Comparison of ENCODE assay signal across 1 cellular context in genomic region chr22:38504731-38505594, GRCh38.
TF ChIP-seq lines count a peak whose summit lies in the region.

No MANE protein-coding gene starts in this region.

TF ChIP-seq in HepG2, 621 proteins besides CTCF, POLR2A, EP300 and RAD21 (continues in another document):
- TF ChIP-seq SETDB1 (CRISPR knock-in tag; IDR thresholded peaks at IDR 0.05; ENCODE audit: borderline replicate concordance): no peak
- TF ChIP-seq ZNF616 (CRISPR knock-in tag; IDR thresholded peaks at IDR 0.05; ENCODE audit: low read depth): no peak
- peak; percentile 67; the same call in 1 of the 2 replicates for TF ChIP-seq ZMYM3 (CRISPR knock-in tag; IDR thresholded peaks at IDR 0.05)
- no peak for TF ChIP-seq CENPT (CRISPR knock-in tag; IDR thresholded peaks at IDR 0.05; ENCODE audit: low read depth)
- TF ChIP-seq POLR2AphosphoS2 (IDR thresholded peaks at IDR 0.05; ENCODE audit: low read depth, low read length): peak; percentile 36; the same call in 1 of the 2 replicates
- TF ChIP-seq FOXC1 (CRISPR knock-in tag; IDR thresholded peaks at IDR 0.05; ENCODE audit: borderline replicate concordance): no peak
- 0 out of 2 replicates have a peak, but pooled peaks have one; percentile 6 for TF ChIP-seq ELF4 (CRISPR knock-in tag; IDR thresholded peaks at IDR 0.05; ENCODE audit: borderline replicate concordance)
- peak; percentile 38 for TF ChIP-seq YY1 (IDR thresholded peaks at IDR 0.05; ENCODE audit: insufficient read depth, insufficient replicate concordance, low read depth, low read length)
- no peak for TF ChIP-seq GABPA (IDR thresholded peaks at IDR 0.05; ENCODE audit: low read depth, low read length)
- no peak for TF ChIP-seq GABPA (CRISPR knock-in tag; IDR thresholded peaks at IDR 0.05; ENCODE audit: low read depth)
- TF ChIP-seq HOXA3 (CRISPR knock-in tag; IDR thresholded peaks at IDR 0.05): peak; percentile 47; the same call in 1 of the 2 replicates
- TF ChIP-seq HDAC1 (CRISPR knock-in tag; IDR thresholded peaks at IDR 0.05): peak; percentile 57; the same call in 1 of the 2 replicates
- no peak for TF ChIP-seq ZFX (CRISPR knock-in tag; IDR thresholded peaks at IDR 0.05; ENCODE audit: low read depth)
- no peak for TF ChIP-seq JDP2 (CRISPR knock-in tag; IDR thresholded peaks at IDR 0.05; ENCODE audit: borderline replicate concordance)
- no peak for TF ChIP-seq MTA1 (CRISPR knock-in tag; IDR thresholded peaks at IDR 0.05; ENCODE audit: borderline replicate concordance)
- TF ChIP-seq ISX (CRISPR knock-in tag; conservative IDR thresholded peaks at IDR 0.05): no peak
- TF ChIP-seq, protein P1, sequence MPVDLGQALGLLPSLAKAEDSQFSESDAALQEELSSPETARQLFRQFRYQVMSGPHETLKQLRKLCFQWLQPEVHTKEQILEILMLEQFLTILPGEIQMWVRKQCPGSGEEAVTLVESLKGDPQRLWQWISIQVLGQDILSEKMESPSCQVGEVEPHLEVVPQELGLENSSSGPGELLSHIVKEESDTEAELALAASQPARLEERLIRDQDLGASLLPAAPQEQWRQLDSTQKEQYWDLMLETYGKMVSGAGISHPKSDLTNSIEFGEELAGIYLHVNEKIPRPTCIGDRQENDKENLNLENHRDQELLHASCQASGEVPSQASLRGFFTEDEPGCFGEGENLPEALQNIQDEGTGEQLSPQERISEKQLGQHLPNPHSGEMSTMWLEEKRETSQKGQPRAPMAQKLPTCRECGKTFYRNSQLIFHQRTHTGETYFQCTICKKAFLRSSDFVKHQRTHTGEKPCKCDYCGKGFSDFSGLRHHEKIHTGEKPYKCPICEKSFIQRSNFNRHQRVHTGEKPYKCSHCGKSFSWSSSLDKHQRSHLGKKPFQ (CRISPR knock-in tag; IDR thresholded peaks at IDR 0.05; ENCODE audit: insufficient replicate concordance): no peak
- no peak for TF ChIP-seq ZSCAN22 (CRISPR knock-in tag; IDR thresholded peaks at IDR 0.05)
- TF ChIP-seq SALL1 (CRISPR knock-in tag; IDR thresholded peaks at IDR 0.05): peak; percentile 36; the same call in 1 of the 2 replicates
- TF ChIP-seq, protein P2, sequence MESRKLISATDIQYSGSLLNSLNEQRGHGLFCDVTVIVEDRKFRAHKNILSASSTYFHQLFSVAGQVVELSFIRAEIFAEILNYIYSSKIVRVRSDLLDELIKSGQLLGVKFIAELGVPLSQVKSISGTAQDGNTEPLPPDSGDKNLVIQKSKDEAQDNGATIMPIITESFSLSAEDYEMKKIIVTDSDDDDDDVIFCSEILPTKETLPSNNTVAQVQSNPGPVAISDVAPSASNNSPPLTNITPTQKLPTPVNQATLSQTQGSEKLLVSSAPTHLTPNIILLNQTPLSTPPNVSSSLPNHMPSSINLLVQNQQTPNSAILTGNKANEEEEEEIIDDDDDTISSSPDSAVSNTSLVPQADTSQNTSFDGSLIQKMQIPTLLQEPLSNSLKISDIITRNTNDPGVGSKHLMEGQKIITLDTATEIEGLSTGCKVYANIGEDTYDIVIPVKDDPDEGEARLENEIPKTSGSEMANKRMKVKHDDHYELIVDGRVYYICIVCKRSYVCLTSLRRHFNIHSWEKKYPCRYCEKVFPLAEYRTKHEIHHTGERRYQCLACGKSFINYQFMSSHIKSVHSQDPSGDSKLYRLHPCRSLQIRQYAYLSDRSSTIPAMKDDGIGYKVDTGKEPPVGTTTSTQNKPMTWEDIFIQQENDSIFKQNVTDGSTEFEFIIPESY (CRISPR knock-in tag; IDR thresholded peaks at IDR 0.05): no peak
- no peak for TF ChIP-seq ZFP62 (CRISPR knock-in tag; IDR thresholded peaks at IDR 0.05)
- no peak for TF ChIP-seq SP140L (CRISPR knock-in tag; IDR thresholded peaks at IDR 0.05; ENCODE audit: borderline replicate concordance)
- TF ChIP-seq ZNF770 (CRISPR knock-in tag; IDR thresholded peaks at IDR 0.05): peak; percentile 67; the same call in 1 of the 2 replicates
- TF ChIP-seq ZNF230 (CRISPR knock-in tag; IDR thresholded peaks at IDR 0.05): 0 out of 2 replicates have a peak, but pooled peaks have one; percentile 22
- TF ChIP-seq, protein P3, sequence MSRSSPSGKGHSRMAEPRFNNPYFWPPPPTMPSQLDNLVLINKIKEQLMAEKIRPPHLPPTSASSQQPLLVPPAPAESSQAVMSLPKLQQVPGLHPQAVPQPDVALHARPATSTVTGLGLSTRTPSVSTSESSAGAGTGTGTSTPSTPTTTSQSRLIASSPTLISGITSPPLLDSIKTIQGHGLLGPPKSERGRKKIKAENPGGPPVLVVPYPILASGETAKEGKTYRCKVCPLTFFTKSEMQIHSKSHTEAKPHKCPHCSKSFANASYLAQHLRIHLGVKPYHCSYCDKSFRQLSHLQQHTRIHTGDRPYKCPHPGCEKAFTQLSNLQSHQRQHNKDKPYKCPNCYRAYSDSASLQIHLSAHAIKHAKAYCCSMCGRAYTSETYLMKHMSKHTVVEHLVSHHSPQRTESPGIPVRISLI (CRISPR knock-in tag; IDR thresholded peaks at IDR 0.05; ENCODE audit: borderline replicate concordance): no peak
- TF ChIP-seq, protein P4, sequence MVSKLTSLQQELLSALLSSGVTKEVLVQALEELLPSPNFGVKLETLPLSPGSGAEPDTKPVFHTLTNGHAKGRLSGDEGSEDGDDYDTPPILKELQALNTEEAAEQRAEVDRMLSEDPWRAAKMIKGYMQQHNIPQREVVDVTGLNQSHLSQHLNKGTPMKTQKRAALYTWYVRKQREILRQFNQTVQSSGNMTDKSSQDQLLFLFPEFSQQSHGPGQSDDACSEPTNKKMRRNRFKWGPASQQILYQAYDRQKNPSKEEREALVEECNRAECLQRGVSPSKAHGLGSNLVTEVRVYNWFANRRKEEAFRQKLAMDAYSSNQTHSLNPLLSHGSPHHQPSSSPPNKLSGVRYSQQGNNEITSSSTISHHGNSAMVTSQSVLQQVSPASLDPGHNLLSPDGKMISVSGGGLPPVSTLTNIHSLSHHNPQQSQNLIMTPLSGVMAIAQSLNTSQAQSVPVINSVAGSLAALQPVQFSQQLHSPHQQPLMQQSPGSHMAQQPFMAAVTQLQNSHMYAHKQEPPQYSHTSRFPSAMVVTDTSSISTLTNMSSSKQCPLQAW (CRISPR knock-in tag; IDR thresholded peaks at IDR 0.05): 0 out of 2 replicates have a peak, but pooled peaks have one; percentile 36
- TF ChIP-seq CHD4 (IDR thresholded peaks at IDR 0.05; ENCODE audit: borderline replicate concordance, low read length): peak; percentile 68; the same call in 1 of the 2 replicates
- TF ChIP-seq TCF12 (IDR thresholded peaks at IDR 0.05): no peak
- no peak for TF ChIP-seq TCF12 (CRISPR knock-in tag; IDR thresholded peaks at IDR 0.05)
- TF ChIP-seq SMAD1 (CRISPR knock-in tag; IDR thresholded peaks at IDR 0.05; ENCODE audit: borderline replicate concordance, low read depth): no peak
- TF ChIP-seq, protein P5, sequence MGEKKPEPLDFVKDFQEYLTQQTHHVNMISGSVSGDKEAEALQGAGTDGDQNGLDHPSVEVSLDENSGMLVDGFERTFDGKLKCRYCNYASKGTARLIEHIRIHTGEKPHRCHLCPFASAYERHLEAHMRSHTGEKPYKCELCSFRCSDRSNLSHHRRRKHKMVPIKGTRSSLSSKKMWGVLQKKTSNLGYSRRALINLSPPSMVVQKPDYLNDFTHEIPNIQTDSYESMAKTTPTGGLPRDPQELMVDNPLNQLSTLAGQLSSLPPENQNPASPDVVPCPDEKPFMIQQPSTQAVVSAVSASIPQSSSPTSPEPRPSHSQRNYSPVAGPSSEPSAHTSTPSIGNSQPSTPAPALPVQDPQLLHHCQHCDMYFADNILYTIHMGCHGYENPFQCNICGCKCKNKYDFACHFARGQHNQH (CRISPR knock-in tag; IDR thresholded peaks at IDR 0.05): no peak
- TF ChIP-seq ELF1 (CRISPR knock-in tag; IDR thresholded peaks at IDR 0.05): peak; percentile 29; the same call in 1 of the 2 replicates
- no peak for TF ChIP-seq ZNF776 (CRISPR knock-in tag; IDR thresholded peaks at IDR 0.05)
- peak; percentile 25; the same call in 1 of the 2 replicates for TF ChIP-seq ZNF121 (CRISPR knock-in tag; IDR thresholded peaks at IDR 0.05)
- TF ChIP-seq SMAD3 (CRISPR knock-in tag; IDR thresholded peaks at IDR 0.05): 0 out of 2 replicates have a peak, but pooled peaks have one; percentile 33
- no peak for TF ChIP-seq ZNF788 (CRISPR knock-in tag; IDR thresholded peaks at IDR 0.05; ENCODE audit: borderline replicate concordance)
- TF ChIP-seq, protein P6, sequence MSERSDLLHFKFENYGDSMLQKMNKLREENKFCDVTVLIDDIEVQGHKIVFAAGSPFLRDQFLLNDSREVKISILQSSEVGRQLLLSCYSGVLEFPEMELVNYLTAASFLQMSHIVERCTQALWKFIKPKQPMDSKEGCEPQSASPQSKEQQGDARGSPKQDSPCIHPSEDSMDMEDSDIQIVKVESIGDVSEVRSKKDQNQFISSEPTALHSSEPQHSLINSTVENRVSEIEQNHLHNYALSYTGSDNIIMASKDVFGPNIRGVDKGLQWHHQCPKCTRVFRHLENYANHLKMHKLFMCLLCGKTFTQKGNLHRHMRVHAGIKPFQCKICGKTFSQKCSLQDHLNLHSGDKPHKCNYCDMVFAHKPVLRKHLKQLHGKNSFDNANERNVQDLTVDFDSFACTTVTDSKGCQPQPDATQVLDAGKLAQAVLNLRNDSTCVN (CRISPR knock-in tag; IDR thresholded peaks at IDR 0.05; ENCODE audit: borderline replicate concordance): 0 out of 2 replicates have a peak, but pooled peaks have one; percentile 35
- TF ChIP-seq ZNF263 (CRISPR knock-in tag; IDR thresholded peaks at IDR 0.05): no peak
- TF ChIP-seq HDAC2 (CRISPR knock-in tag; IDR thresholded peaks at IDR 0.05): peak; percentile 20; the same call in 1 of the 2 replicates
- TF ChIP-seq ZNF577 (CRISPR knock-in tag; IDR thresholded peaks at IDR 0.05; ENCODE audit: borderline replicate concordance, low read depth): no peak
- no peak for TF ChIP-seq ZNF317 (CRISPR knock-in tag; IDR thresholded peaks at IDR 0.05)
- peak; percentile 42; the same call in 1 of the 2 replicates for TF ChIP-seq TBX2 (CRISPR knock-in tag; IDR thresholded peaks at IDR 0.05; ENCODE audit: borderline replicate concordance)
- TF ChIP-seq PTBP1 (IDR thresholded peaks at IDR 0.05; ENCODE audit: low read depth, low read length, poor library complexity, severe bottlenecking): no peak
- TF ChIP-seq, protein P7, sequence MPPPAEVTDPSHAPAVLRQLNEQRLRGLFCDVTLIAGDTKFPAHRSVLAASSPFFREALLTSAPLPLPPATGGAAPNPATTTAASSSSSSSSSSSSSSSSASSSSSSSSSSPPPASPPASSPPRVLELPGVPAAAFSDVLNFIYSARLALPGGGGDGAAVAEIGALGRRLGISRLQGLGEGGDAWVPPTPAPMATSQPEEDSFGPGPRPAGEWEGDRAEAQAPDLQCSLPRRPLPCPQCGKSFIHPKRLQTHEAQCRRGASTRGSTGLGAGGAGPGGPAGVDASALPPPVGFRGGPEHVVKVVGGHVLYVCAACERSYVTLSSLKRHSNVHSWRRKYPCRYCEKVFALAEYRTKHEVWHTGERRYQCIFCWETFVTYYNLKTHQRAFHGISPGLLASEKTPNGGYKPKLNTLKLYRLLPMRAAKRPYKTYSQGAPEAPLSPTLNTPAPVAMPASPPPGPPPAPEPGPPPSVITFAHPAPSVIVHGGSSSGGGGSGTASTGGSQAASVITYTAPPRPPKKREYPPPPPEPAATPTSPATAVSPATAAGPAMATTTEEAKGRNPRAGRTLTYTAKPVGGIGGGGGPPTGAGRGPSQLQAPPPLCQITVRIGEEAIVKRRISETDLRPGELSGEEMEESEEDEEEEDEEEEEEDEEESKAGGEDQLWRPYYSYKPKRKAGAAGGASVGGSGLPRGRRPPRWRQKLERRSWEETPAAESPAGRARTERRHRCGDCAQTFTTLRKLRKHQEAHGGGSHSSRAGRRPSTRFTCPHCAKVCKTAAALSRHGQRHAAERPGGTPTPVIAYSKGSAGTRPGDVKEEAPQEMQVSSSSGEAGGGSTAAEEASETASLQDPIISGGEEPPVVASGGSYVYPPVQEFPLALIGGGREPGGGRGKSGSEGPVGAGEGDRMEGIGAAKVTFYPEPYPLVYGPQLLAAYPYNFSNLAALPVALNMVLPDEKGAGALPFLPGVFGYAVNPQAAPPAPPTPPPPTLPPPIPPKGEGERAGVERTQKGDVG (CRISPR knock-in tag; IDR thresholded peaks at IDR 0.05; ENCODE audit: borderline replicate concordance): no peak
- peak; percentile 36; the same call in 1 of the 2 replicates for TF ChIP-seq POLR2G (IDR thresholded peaks at IDR 0.05; ENCODE audit: low read depth, low read length)
- 0 out of 2 replicates have a peak, but pooled peaks have one; percentile 56 for TF ChIP-seq ZBTB38 (CRISPR knock-in tag; IDR thresholded peaks at IDR 0.05)
- peak; percentile 51; the same call in 1 of the 2 replicates for TF ChIP-seq DMAP1 (CRISPR knock-in tag; IDR thresholded peaks at IDR 0.05)
- TF ChIP-seq KLF6 (CRISPR knock-in tag; IDR thresholded peaks at IDR 0.05): peak; percentile 9; the same call in 1 of the 2 replicates
- 0 out of 2 replicates have a peak, but pooled peaks have one; percentile 59 for TF ChIP-seq ZNF670 (CRISPR knock-in tag; IDR thresholded peaks at IDR 0.05; ENCODE audit: borderline replicate concordance)
